ENCODE assay signal across 18 cellular contexts in the genomic region with DNA sequence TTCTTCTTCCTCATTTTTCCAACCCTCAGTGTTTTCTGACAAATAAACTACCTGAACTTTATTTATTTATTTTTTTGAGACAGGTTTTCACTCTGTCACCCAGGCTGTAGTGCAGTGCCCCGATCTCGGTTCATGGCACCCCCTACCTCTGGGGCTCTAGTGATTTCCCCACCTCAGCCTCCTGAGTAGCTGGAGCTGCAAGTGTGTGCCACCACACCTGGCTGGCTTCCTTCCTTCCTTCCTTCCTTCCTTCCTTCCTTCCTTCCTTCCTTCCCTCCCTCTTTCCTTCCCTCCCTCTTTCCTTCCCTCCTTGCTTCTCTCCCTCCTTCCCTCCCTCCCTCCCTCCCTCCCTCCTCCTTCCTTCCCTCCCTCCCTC. TPM values are rescaled to one million over a fixed set of nuclear protein-coding genes. Genes with fewer than 3 reads are reported as not detected.
"Had no signal": no experiment of that assay in that cellular context is flagged by ENCODE, and none has a peak within 500 bp of the region (broad histone marks: within the 10 kb centered on the region; RNA-seq: fewer than 3 reads in every experiment).

No MANE protein-coding gene starts in this region.

- ATAC-seq: effector memory CD8-positive, alpha-beta T cell; stimulated activated naive CD8-positive, alpha-beta T cell treated with anti-CD3 and anti-CD28 coated beads, Interleukin-15, amount 100 ng/mL, for 72 hours; T-helper 17 cell had no signal

- H3K27ac Mint-ChIP-seq: dendritic cell treated with granulocyte-macrophage colony-stimulating factor and Interleukin-4, amounts not matched to agents 40 ng/mL and 50 ng/mL, for 4 days; neural progenitor cell; T-helper 17 cell had no signal

- H3K4me3 ChIP-seq: adrenal gland, neural progenitor cell, ovary, vagina had no signal

- H3K27ac ChIP-seq: adrenal gland, neural progenitor cell, ovary, vagina had no signal

- H3K27me3 Mint-ChIP-seq: central memory CD8-positive, alpha-beta T cell; dendritic cell treated with granulocyte-macrophage colony-stimulating factor and Interleukin-4, amounts not matched to agents 40 ng/mL and 50 ng/mL, for 4 days; effector memory CD8-positive, alpha-beta T cell; stimulated activated naive CD8-positive, alpha-beta T cell treated with anti-CD3 and anti-CD28 coated beads, Interleukin-15, amount 100 ng/mL, for 72 hours; T-helper 17 cell had no signal

- H3K36me3 ChIP-seq: adrenal gland, neural progenitor cell, ovary had no signal

- H3K27me3 ChIP-seq: adrenal gland, neural progenitor cell, ovary, vagina had no signal

- H3K4me1 ChIP-seq: adrenal gland, neural progenitor cell, vagina had no signal

- H3K4me1 Mint-ChIP-seq: neural progenitor cell had no signal

- H3K4me3 Mint-ChIP-seq: central memory CD8-positive, alpha-beta T cell; dendritic cell treated with granulocyte-macrophage colony-stimulating factor and Interleukin-4, amounts not matched to agents 40 ng/mL and 50 ng/mL, for 4 days; effector memory CD8-positive, alpha-beta T cell; neural progenitor cell; stimulated activated naive CD8-positive, alpha-beta T cell treated with anti-CD3 and anti-CD28 coated beads, Interleukin-15, amount 100 ng/mL, for 72 hours; T-helper 17 cell had no signal

- DNase-seq: activated CD4-positive, alpha-beta T cell treated with anti-CD3 and anti-CD28 coated beads, Interleukin-2, amount 50 U/mL, for 1 hour; activated CD4-positive, CD25-positive, alpha-beta regulatory T cell; activated naive CD4-positive, alpha-beta T cell treated with anti-CD3 and anti-CD28 coated beads, Interleukin-2, amount 50 U/mL, for 16 hours; activated T-cell treated with anti-CD3 and anti-CD28 coated beads for 4 hours; effector memory CD8-positive, alpha-beta T cell; ovary; retina; stimulated activated CD4-positive, alpha-beta T cell treated with anti-CD3 and anti-CD28 coated beads, Interleukin-15, amount 100 ng/mL, for 24 hours; stimulated activated CD4-positive, alpha-beta T cell treated with anti-CD3 and anti-CD28 coated beads, Interleukin-4, amount 100 ng/mL, for 24 hours; stimulated activated naive CD8-positive, alpha-beta T cell treated with anti-CD3 and anti-CD28 coated beads, Interleukin-15, amount 100 ng/mL, for 72 hours; T-helper 17 cell had no signal

- H3K9me3 Mint-ChIP-seq: central memory CD8-positive, alpha-beta T cell; dendritic cell treated with granulocyte-macrophage colony-stimulating factor and Interleukin-4, amounts not matched to agents 40 ng/mL and 50 ng/mL, for 4 days; effector memory CD8-positive, alpha-beta T cell; neural progenitor cell; stimulated activated naive CD8-positive, alpha-beta T cell treated with anti-CD3 and anti-CD28 coated beads, Interleukin-15, amount 100 ng/mL, for 72 hours had no signal

- H3K9me3 ChIP-seq: adrenal gland, ovary, vagina had no signal

RNA-seq across cellular contexts. Expression of gene KCTD4, which starts 32.3 kb away (rescaled TPM):
- total RNA-seq: activated CD8-positive, alpha-beta memory T cell treated with anti-CD3 and anti-CD28 coated beads for 36 hours; adrenal gland; myocyte; ovary; T-helper 17 cell; vagina had no signal
